In the genomic region with DNA sequence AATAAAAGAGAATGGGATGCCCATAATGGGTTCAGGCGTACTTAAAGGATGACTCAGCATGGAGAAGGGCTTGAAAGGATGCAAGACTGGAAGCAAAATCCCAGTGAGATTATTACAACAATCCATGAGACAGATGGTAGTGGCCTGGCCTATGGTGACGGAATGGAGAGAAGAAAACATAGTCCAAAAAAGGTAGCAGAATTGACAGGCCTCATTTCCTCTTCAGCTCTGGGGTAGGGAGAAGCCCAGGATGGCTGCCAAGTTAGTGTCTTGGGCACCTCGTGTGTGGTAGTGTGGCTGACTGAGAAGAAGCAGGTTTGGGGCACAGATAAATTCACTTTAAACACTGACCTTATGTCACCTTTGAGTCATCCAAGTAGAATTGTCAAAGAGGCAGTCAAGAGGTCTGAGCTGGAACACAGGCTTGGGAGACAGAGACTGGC, we compare ENCODE assay signal across 11 cellular contexts. TPM values are rescaled to one million over a fixed set of nuclear protein-coding genes. Genes with fewer than 3 reads are reported as not detected.
DNase-seq lines count a peak whose midpoint lies in the region; ATAC-seq and TF ChIP-seq lines count a peak whose summit lies in the region.
"Had no signal": no experiment of that assay in that cellular context is flagged by ENCODE, and none has a peak within 500 bp of the region (broad histone marks: within the 10 kb centered on the region; RNA-seq: fewer than 3 reads in every experiment).

No MANE protein-coding gene starts in this region.

- no peaks in the 10 kb centered on the region for H4K20me1 ChIP-seq in fibroblast of lung (ENCODE audit: control insufficient read depth, extremely low read depth, insufficient read depth, low read length)

- H3K27me3 ChIP-seq in ACC112 (ENCODE audit: insufficient read depth, low read length) (no peaks in the 10 kb centered on the region), fibroblast of lung (ENCODE audit: control insufficient read depth, insufficient read depth, low read length) (no peaks in the 10 kb centered on the region)

- H3K79me2 ChIP-seq in ACC112 (ENCODE audit: control insufficient read depth, insufficient read depth, low read length, unreplicated experiment) (peaks cover 12% of the 10 kb centered on the region), fibroblast of lung (ENCODE audit: control insufficient read depth, insufficient read depth, low read length) (peaks cover 53% of the 10 kb centered on the region)

- peak; percentile 78 for ATAC-seq in SK-N-SH treated with all-trans-retinoic acid at 6 μM for 48 hours

- H3K36me3 ChIP-seq in ACC112 (ENCODE audit: insufficient read depth, low read length) = no peaks in the 10 kb centered on the region
- H3K36me3 ChIP-seq in fibroblast of lung (ENCODE audit: control insufficient read depth, insufficient read depth, low read length) = no peaks in the 10 kb centered on the region

- no peaks in the 10 kb centered on the region for H3K9me3 ChIP-seq in fibroblast of lung (ENCODE audit: control insufficient read depth, insufficient read depth, low read depth, low read length)

- H3K27ac ChIP-seq in ACC112 (ENCODE audit: low read depth, low read length) = peak overlapping the region; percentile 80
- H3K27ac ChIP-seq in fibroblast of lung (ENCODE audit: insufficient read depth, low read length) = peak overlapping the region; percentile 60
- H3K27ac ChIP-seq: VCaP had no signal

- H2AFZ ChIP-seq in ACC112 (ENCODE audit: low read length, unreplicated experiment) (no peak overlapping the region), fibroblast of lung (ENCODE audit: low read length) (no peak overlapping the region)

- no peak overlapping the region for H3K9ac ChIP-seq in fibroblast of lung (ENCODE audit: insufficient read depth, low read length)

- TF ChIP-seq CTCF in fibroblast of lung (conservative IDR thresholded peaks at IDR 0.05 in 1 of 2, IDR thresholded peaks at IDR 0.05 in 1 of 2; ENCODE audit: low read depth in 1 of 2, low read length in 2 of 2) = no peak

- H3K4me1 ChIP-seq in ACC112 (ENCODE audit: control insufficient read depth, insufficient read depth, low read length, unreplicated experiment) = peaks cover 27% of the 10 kb centered on the region
- peaks cover 13% of the 10 kb centered on the region for H3K4me1 ChIP-seq in fibroblast of lung (ENCODE audit: control insufficient read depth, extremely low read depth, insufficient read depth, low read length)

- H3K4me3 ChIP-seq in ACC112 (ENCODE audit: low read depth, low read length) (no peak overlapping the region), fibroblast of lung (replicated peaks in 1 of 4; ENCODE audit: control extremely low read depth in 1 of 4, insufficient read depth in 1 of 4, low read depth in 3 of 4, low read length in 4 of 4) (no peak overlapping the region)

- H3K4me2 ChIP-seq in fibroblast of lung (ENCODE audit: extremely low read depth, insufficient read depth, low read length) = no peak overlapping the region

- DNase-seq in GM04504 (ENCODE audit: low read depth) (peak; percentile 86), fibroblast of lung (ENCODE audit: low read depth in 2 of 2) (peak; percentile 83 to 92), NCI-H1436 treated with DMSO at 0.1 percent for 48 hours (lab: John Stamatoyannopoulos, UW) (no peak), NCI-H146 (lab: John Stamatoyannopoulos, UW) (no peak)
- no peak for DNase-seq in activated effector memory CD4-positive, alpha-beta T cell treated with Interleukin-2 at 50 U/mL for 16 hours
- DNase-seq in activated CD8-positive, alpha-beta memory T cell treated with anti-CD3 and anti-CD28 coated beads, Interleukin-2, amount 50 U/mL, for 4 hours = no peak
- DNase-seq: caudate nucleus, DMS79 treated with DMSO at 0.1 percent for 48 hours had no signal

TF ChIP-seq in SK-N-SH treated with all-trans-retinoic acid at 6 μM for 48 hours, 23 proteins besides CTCF, POLR2A, EP300 and RAD21:
- TF ChIP-seq ISL1 (CRISPR knock-in tag; IDR thresholded peaks at IDR 0.05) (peak; percentile 35), CSDC2 (CRISPR knock-in tag; IDR thresholded peaks at IDR 0.05) (0 out of 2 replicates have a peak, but pooled peaks have one; percentile 60), BACH2 (CRISPR knock-in tag; IDR thresholded peaks at IDR 0.05; ENCODE audit: borderline replicate concordance) (no peak), ZFP3 (CRISPR knock-in tag; IDR thresholded peaks at IDR 0.05) (peak; percentile 43; the same call in 1 of the 2 replicates), ZC3H10 (CRISPR knock-in tag; IDR thresholded peaks at IDR 0.05) (no peak), TOX (CRISPR knock-in tag; IDR thresholded peaks at IDR 0.05; ENCODE audit: borderline replicate concordance) (no peak)

RNA-seq across cellular contexts. Expression of gene MB21D2, which starts 18.1 kb away (rescaled TPM):
- total RNA-seq in fibroblast of lung = 3.5 and 3.6 TPM in 2 replicates
- 11.2 and 11.4 TPM in 2 replicates for polyA plus RNA-seq in fibroblast of lung
- 7.5 and 8.7 TPM in 2 replicates for polyA plus RNA-seq in fibroblast of lung (2012)
- polyA minus RNA-seq in fibroblast of lung (ENCODE audit: low replicate concordance) = 23.7 and 26.6 TPM in 2 replicates

Comparison
In these comparisons a context has a peak if more than half of its experiments do, and no peak if none do; other contexts are left out.
1. DNase-seq: peak in GM04504 (single experiment) and fibroblast of lung (2 of 2); none in NCI-H1436 treated with DMSO at 0.1 percent for 48 hours (single experiment), activated effector memory CD4-positive, alpha-beta T cell treated with Interleukin-2 at 50 U/mL for 16 hours (single experiment), NCI-H146 (single experiment) and activated CD8-positive, alpha-beta memory T cell treated with anti-CD3 and anti-CD28 coated beads, Interleukin-2, amount 50 U/mL, for 4 hours (single experiment).